24 cellular contexts compared by ENCODE assay signal in the genomic region with DNA sequence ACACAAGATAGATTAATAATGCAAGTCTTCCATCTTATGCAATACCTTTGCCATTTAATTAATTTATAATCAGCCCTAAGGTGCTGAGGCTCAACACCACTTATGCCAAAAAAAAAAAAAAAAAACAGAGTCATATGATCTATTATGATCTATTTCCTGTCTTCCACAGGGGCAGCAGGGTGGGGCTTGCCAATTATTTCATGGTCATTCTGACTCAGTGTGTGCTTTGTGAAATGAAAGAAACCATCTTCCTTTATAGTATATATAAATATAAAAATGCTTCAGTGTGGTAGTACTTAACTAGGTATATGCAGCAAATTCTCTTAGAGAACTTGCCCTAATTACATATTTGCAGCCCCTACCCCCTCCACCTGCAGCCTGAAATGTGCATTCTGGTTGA. TPM values are rescaled to one million over a fixed set of nuclear protein-coding genes. Genes with fewer than 3 reads are reported as not detected.
"Had no signal": no experiment of that assay in that cellular context is flagged by ENCODE, and none has a peak within 500 bp of the region (broad histone marks: within the 10 kb centered on the region; RNA-seq: fewer than 3 reads in every experiment).

No MANE protein-coding gene starts in this region.

- H3K27ac ChIP-seq: adrenal gland, cardiac muscle cell, neutrophil, parathyroid adenoma, thoracic aorta, upper lobe of right lung, VCaP had no signal

- H3K4me3 Mint-ChIP-seq: activated naive CD4-positive, alpha-beta T cell treated with anti-CD3 and anti-CD28 coated beads, Interleukin-2, amount 50 U/mL, for 24 hours; activated T-cell treated with anti-CD3 and anti-CD28 coated beads, Interleukin-2, amount 50 U/mL, for 72 hours; dendritic cell treated with granulocyte-macrophage colony-stimulating factor and Interleukin-4, amounts not matched to agents 40 ng/mL and 50 ng/mL, for 4 days; mesothelial cell of epicardium; natural killer cell treated with Interleukin-12 subunit alpha and Interleukin-12 subunit beta and Interleukin-15 and Interleukin-18, amount 100 ng/mL, for 72 hours; stimulated activated memory B cell treated with anti-CD40 and anti-IgM and Interleukin-4, amounts not matched to agents 10 μg/mL and 1 μg/mL and 100 μg/mL, for 72 hours; T-helper 17 cell had no signal

- DNase-seq: activated CD4-positive, alpha-beta T cell treated with anti-CD3 and anti-CD28 coated beads, Interleukin-2, amount 50 U/mL, for 4 hours; activated gamma-delta T cell; activated T-cell treated with anti-CD3 and anti-CD28 coated beads, Interleukin-2, amount 50 U/mL, for 72 hours; adrenal gland; effector CD8-positive, alpha-beta T cell; foreskin fibroblast; glutamatergic neuron; hippocampal formation; right lobe of liver; stimulated activated CD4-positive, alpha-beta T cell treated with anti-CD3 and anti-CD28 coated beads, Interleukin-4, amount 100 ng/mL, for 4 hours; T-helper 17 cell; upper lobe of right lung had no signal

- H3K27ac Mint-ChIP-seq: activated naive CD4-positive, alpha-beta T cell treated with anti-CD3 and anti-CD28 coated beads, Interleukin-2, amount 50 U/mL, for 24 hours; activated T-cell treated with anti-CD3 and anti-CD28 coated beads, Interleukin-2, amount 50 U/mL, for 72 hours; dendritic cell treated with granulocyte-macrophage colony-stimulating factor and Interleukin-4, amounts not matched to agents 40 ng/mL and 50 ng/mL, for 4 days; natural killer cell treated with Interleukin-12 subunit alpha and Interleukin-12 subunit beta and Interleukin-15 and Interleukin-18, amount 100 ng/mL, for 72 hours; stimulated activated memory B cell treated with anti-CD40 and anti-IgM and Interleukin-4, amounts not matched to agents 10 μg/mL and 1 μg/mL and 100 μg/mL, for 72 hours; T-helper 17 cell had no signal

- H2AFZ ChIP-seq: parathyroid adenoma had no signal

- H3K27me3 ChIP-seq: cardiac muscle cell, right lobe of liver, upper lobe of right lung had no signal

- H3K36me3 Mint-ChIP-seq: activated naive CD4-positive, alpha-beta T cell treated with anti-CD3 and anti-CD28 coated beads, Interleukin-2, amount 50 U/mL, for 24 hours; stimulated activated memory B cell treated with anti-CD40 and anti-IgM and Interleukin-4, amounts not matched to agents 10 μg/mL and 1 μg/mL and 100 μg/mL, for 72 hours had no signal

- ATAC-seq: activated T-cell treated with anti-CD3 and anti-CD28 coated beads, Interleukin-2, amount 50 U/mL, for 72 hours; natural killer cell treated with Interleukin-12 subunit alpha and Interleukin-12 subunit beta and Interleukin-15 and Interleukin-18, amount 100 ng/mL, for 72 hours; stimulated activated memory B cell treated with anti-CD40 and anti-IgM and Interleukin-4, amounts not matched to agents 10 μg/mL and 1 μg/mL and 100 μg/mL, for 72 hours; T-helper 17 cell; upper lobe of right lung had no signal

- H3K9me3 Mint-ChIP-seq: dendritic cell treated with granulocyte-macrophage colony-stimulating factor and Interleukin-4, amounts not matched to agents 40 ng/mL and 50 ng/mL, for 4 days; natural killer cell treated with Interleukin-12 subunit alpha and Interleukin-12 subunit beta and Interleukin-15 and Interleukin-18, amount 100 ng/mL, for 72 hours had no signal

- H3K4me1 Mint-ChIP-seq: activated naive CD4-positive, alpha-beta T cell treated with anti-CD3 and anti-CD28 coated beads, Interleukin-2, amount 50 U/mL, for 24 hours; stimulated activated memory B cell treated with anti-CD40 and anti-IgM and Interleukin-4, amounts not matched to agents 10 μg/mL and 1 μg/mL and 100 μg/mL, for 72 hours; T-helper 17 cell had no signal

- H3K36me3 ChIP-seq: adrenal gland, cardiac muscle cell, neutrophil, right lobe of liver, thoracic aorta, upper lobe of right lung had no signal

- H3K9ac ChIP-seq: parathyroid adenoma had no signal

- H3K79me2 ChIP-seq: parathyroid adenoma had no signal

- H3K9me3 ChIP-seq: adrenal gland, neutrophil, right lobe of liver, thoracic aorta, upper lobe of right lung had no signal

- H3K4me1 ChIP-seq: adrenal gland, parathyroid adenoma, upper lobe of right lung had no signal

- H3K4me3 ChIP-seq: adrenal gland, cardiac muscle cell, lung, right lobe of liver, thoracic aorta, upper lobe of right lung had no signal

RNA-seq across cellular contexts. Expression of a gene that starts 7.2 kb away (rescaled TPM):
- total RNA-seq: activated CD8-positive, alpha-beta memory T cell treated with anti-CD3 and anti-CD28 coated beads for 36 hours; activated T-cell treated with anti-CD3 and anti-CD28 coated beads, Interleukin-2, amount 50 U/mL, for 72 hours; natural killer cell treated with Interleukin-12 subunit alpha and Interleukin-12 subunit beta and Interleukin-15 and Interleukin-18, amount 100 ng/mL, for 72 hours; T-helper 17 cell had no signal
